In genomic region chr2:150339951-150340350, GRCh38 we compare ENCODE assay signal across 15 cellular contexts.
DNase-seq lines count a peak whose midpoint lies in the region; ATAC-seq, FAIRE-seq and TF ChIP-seq lines count a peak whose summit lies in the region.
"Had no signal": no experiment of that assay in that cellular context is flagged by ENCODE, and none has a peak within 500 bp of the region (broad histone marks: within the 10 kb centered on the region; RNA-seq: fewer than 3 reads in every experiment).

No MANE protein-coding gene starts in this region.

- H3K27ac Mint-ChIP-seq in activated CD4-positive, alpha-beta T cell treated with anti-CD3 and anti-CD28 coated beads, Interleukin-2, amount 10 ng/mL, durations not matched to agents 24 days and 14 days, result no peak overlapping the region
- H3K27ac Mint-ChIP-seq: activated naive CD8-positive, alpha-beta T cell had no signal

- TF ChIP-seq POLR2A in GM12892 (IDR thresholded peaks at IDR 0.05; ENCODE audit: low read depth, low read length), result no peak

- intact Hi-C loops in activated CD4-positive, alpha-beta T cell treated with anti-CD3 and anti-CD28 coated beads, Interleukin-2, amount 10 ng/mL, durations not matched to agents 24 days and 14 days (cut with micrococcal nuclease), result no loop called here

- H3K27ac ChIP-seq in WERI-Rb-1, result peak overlapping the region; percentile 27; the same call in 1 of the 2 replicates
- H3K27ac ChIP-seq: neutrophil had no signal

- ATAC-seq in GM21381 (IDR thresholded peaks at IDR 0.05; ENCODE audit: unreplicated experiment), result no peak
- ATAC-seq in GM19023 (IDR thresholded peaks at IDR 0.05; ENCODE audit: unreplicated experiment), result no peak

- H3K9me3 Mint-ChIP-seq in activated CD4-positive, alpha-beta T cell treated with anti-CD3 and anti-CD28 coated beads, Interleukin-2, amount 10 ng/mL, durations not matched to agents 24 days and 14 days, result peaks cover 3% of the 10 kb centered on the region

- H3K4me3 Mint-ChIP-seq in activated CD4-positive, alpha-beta T cell treated with anti-CD3 and anti-CD28 coated beads, Interleukin-2, amount 10 ng/mL, durations not matched to agents 24 days and 14 days, result no peak overlapping the region
- H3K4me3 Mint-ChIP-seq: activated naive CD8-positive, alpha-beta T cell had no signal

- no peaks in the 10 kb centered on the region for H3K27me3 Mint-ChIP-seq in activated CD4-positive, alpha-beta T cell treated with anti-CD3 and anti-CD28 coated beads, Interleukin-2, amount 10 ng/mL, durations not matched to agents 24 days and 14 days
- H3K27me3 Mint-ChIP-seq: activated naive CD8-positive, alpha-beta T cell had no signal

- H3K36me3 Mint-ChIP-seq in activated CD4-positive, alpha-beta T cell treated with anti-CD3 and anti-CD28 coated beads, Interleukin-2, amount 10 ng/mL, durations not matched to agents 24 days and 14 days (ENCODE audit: low read depth), result no peaks in the 10 kb centered on the region
- H3K36me3 Mint-ChIP-seq: activated naive CD8-positive, alpha-beta T cell had no signal

- DNase-seq in AG20443 (ENCODE audit: low spot score), result peak; percentile 19
- peak; percentile 13 for DNase-seq in NCI-H1092 (lab: John Stamatoyannopoulos, UW)
- DNase-seq in WERI-Rb-1, result peak; percentile 12
- DNase-seq in GM12892 (ENCODE audit: insufficient read length), result no peak
- no peak for DNase-seq in activated CD4-positive, alpha-beta T cell treated with anti-CD3 and anti-CD28 coated beads, Interleukin-2, amount 10 ng/mL, durations not matched to agents 24 days and 14 days
- DNase-seq: activated CD8-positive, alpha-beta memory T cell treated with anti-CD3 and anti-CD28 coated beads, Interleukin-2, amount 50 U/mL, for 48 hours; hypothalamus; NCI-H2227 treated with DMSO at 0.1 percent for 48 hours; SW 1271 had no signal

- no peaks in the 10 kb centered on the region for H3K4me1 Mint-ChIP-seq in activated CD4-positive, alpha-beta T cell treated with anti-CD3 and anti-CD28 coated beads, Interleukin-2, amount 10 ng/mL, durations not matched to agents 24 days and 14 days

- no peak overlapping the region for H3K4me3 ChIP-seq in WERI-Rb-1 (ENCODE audit: low read depth, low read length)
- H3K4me3 ChIP-seq: lung had no signal

- H3K9me3 ChIP-seq in WERI-Rb-1 (ENCODE audit: severe bottlenecking), result no peaks in the 10 kb centered on the region
- H3K9me3 ChIP-seq: neutrophil had no signal

- FAIRE-seq in islet of Langerhans (lab: Jason Lieb, UNC) (peak; percentile 91), GM12892 (lab: Jason Lieb, UNC) (no peak)

- H3K36me3 ChIP-seq in WERI-Rb-1, result no peaks in the 10 kb centered on the region
- H3K36me3 ChIP-seq: neutrophil had no signal

- no peaks in the 10 kb centered on the region for H3K27me3 ChIP-seq in WERI-Rb-1 (ENCODE audit: insufficient read depth, low read depth, severe bottlenecking)
- H3K27me3 ChIP-seq: neutrophil had no signal

- TF ChIP-seq CTCF in WERI-Rb-1 (IDR thresholded peaks at IDR 0.05; ENCODE audit: low read depth, low read length), result no peak

Comparison
In these comparisons a context has a peak if more than half of its experiments do, and no peak if none do; other contexts are left out.
1. DNase-seq: peak in AG20443 (single experiment), NCI-H1092 (single experiment) and WERI-Rb-1 (single experiment); none in GM12892 (single experiment) and activated CD4-positive, alpha-beta T cell treated with anti-CD3 and anti-CD28 coated beads, Interleukin-2, amount 10 ng/mL, durations not matched to agents 24 days and 14 days (single experiment).